ENCODE assay signal across 8 cellular contexts in the genomic region with DNA sequence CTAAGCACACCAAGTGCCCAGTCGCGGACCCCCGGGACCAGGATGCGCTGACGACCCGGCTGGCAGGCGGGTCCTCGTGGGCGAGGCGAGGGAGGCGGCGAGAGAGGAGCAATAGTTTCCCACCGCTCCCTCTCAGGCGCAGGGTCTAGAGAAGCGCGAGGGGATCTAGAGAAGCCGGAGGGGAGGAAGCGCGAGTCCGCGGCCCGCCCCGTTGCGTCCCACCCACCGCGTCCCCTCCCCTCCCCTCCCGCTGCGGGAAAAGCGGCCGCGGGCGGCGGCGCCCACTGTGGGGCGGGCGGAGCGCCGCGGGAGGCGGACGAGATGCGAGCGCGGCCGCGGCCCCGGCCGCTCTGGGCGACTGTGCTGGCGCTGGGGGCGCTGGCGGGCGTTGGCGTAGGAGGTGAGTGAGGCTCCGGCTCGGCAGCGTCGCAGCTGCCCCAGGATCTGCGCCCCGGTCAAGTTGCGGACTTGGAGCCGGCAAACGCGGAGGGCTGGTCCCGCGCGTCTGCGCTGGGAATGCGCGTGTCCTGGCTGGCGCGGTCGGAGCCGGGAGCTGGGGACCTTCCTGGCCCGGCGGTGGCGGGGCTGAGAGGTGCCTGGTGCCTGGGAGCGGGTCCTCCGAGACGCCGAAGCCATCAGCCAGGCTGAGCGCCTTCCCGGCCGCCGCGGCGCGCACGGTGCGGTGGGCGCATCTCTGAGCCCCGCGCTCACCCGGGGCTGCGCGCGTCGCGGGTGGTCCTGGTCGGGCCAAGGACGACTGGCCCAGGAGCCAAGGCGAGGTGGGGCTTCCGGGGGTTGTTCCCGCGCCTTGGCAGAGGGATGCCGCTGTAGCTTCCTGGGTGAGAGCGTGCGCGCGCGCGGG. TPM values are rescaled to one million over a fixed set of nuclear protein-coding genes. Genes with fewer than 3 reads are reported as not detected.
A peak's percentile ranks its signal among the peaks of the same experiment; 100 is the strongest.
DNase-seq lines count a peak whose midpoint lies in the region; ATAC-seq lines count a peak whose summit lies in the region.

TSS of gene ITGB3 (plus strand) at position 287 of the 862 bp plus-strand sequence. CDS start at position 322, 35 bp downstream.

- DNase-seq in AG08396 (ENCODE audit: low spot score): peak; percentile 88
- peak; percentile 63 for DNase-seq in NOMO-1 treated with DMSO at 0.1 percent for 48 hours (lab: John Stamatoyannopoulos, UW; ENCODE audit: unreplicated experiment)
- peak; percentile 49 for DNase-seq in activated T-cell treated with anti-CD3 and anti-CD28 coated beads for 1 hour (ENCODE audit: low read depth)
- peak; percentile 82 for DNase-seq in myocyte (ENCODE audit: low read depth)
- peak; percentile 39 to 50 for DNase-seq in stimulated activated CD8-positive, alpha-beta memory T cell treated with anti-CD3 and anti-CD28 coated beads, Interleukin-7, amount 100 ng/mL, for 48 hours (ENCODE audit: extremely low read depth in 1 of 2, low read depth in 1 of 2)

- 1% methylated on average over 80 to 112 of the region's 112 CpGs for WGBS in esophagus, 2 donors

- ATAC-seq in GM18907 (IDR thresholded peaks at IDR 0.05; ENCODE audit: unreplicated experiment): peak; percentile 86
- peak; percentile 90 for ATAC-seq in HG03280 (IDR thresholded peaks at IDR 0.05; ENCODE audit: unreplicated experiment)

- H3K4me3 ChIP-seq in esophagus (ENCODE audit: low read depth in 1 of 2, low read length in 2 of 2): peak within 1 kb of the TSS; percentile 52 to 60

- H3K27ac ChIP-seq in esophagus (ENCODE audit: low read depth in 2 of 2, low read length in 1 of 2): peak within 1 kb of the TSS; percentile 43 to 52

- peaks cover 0 to 5% of the 10 kb centered on the region in 2 donors for H3K4me1 ChIP-seq in esophagus (ENCODE audit: control insufficient read depth in 2 of 2, insufficient read depth in 2 of 2, low read length in 1 of 2)

- no peaks in the 10 kb centered on the region for H3K36me3 ChIP-seq in esophagus (ENCODE audit: control insufficient read depth in 2 of 2, insufficient read depth in 2 of 2, low read length in 1 of 2)

- no peaks in the 10 kb centered on the region for H3K27me3 ChIP-seq in esophagus (ENCODE audit: control insufficient read depth in 1 of 2, insufficient read depth in 2 of 2, low read length in 2 of 2)

- H3K9me3 ChIP-seq in esophagus (ENCODE audit: control insufficient read depth in 2 of 2, insufficient read depth in 1 of 2, low read depth in 1 of 2, low read length in 1 of 2): no peaks in the 10 kb centered on the region

RNA-seq across cellular contexts. Expression of gene ITGB3, which starts in this region (rescaled TPM):
- 1 to 10 TPM in 1 of 2 donors, under 1 TPM in 1; 0.71 to 1.0 TPM for polyA plus RNA-seq in esophagus
- total RNA-seq in myocyte: 1.5 and 3.5 TPM in 2 replicates
- polyA plus RNA-seq in myocyte (2012): 2.5 TPM

Comparison
In these comparisons a context has a peak if more than half of its experiments do, and no peak if none do; other contexts are left out.
1. Peak in every context shown above with its lines: DNase-seq, ATAC-seq, H3K4me3 ChIP-seq and H3K27ac ChIP-seq.